In genomic region chr7:150330211-150330885, GRCh38 we compare ENCODE assay signal across 1 cellular context.
TF ChIP-seq lines count a peak whose summit lies in the region.

No MANE protein-coding gene starts in this region.

TF ChIP-seq in GM23338, 12 proteins besides CTCF, POLR2A, EP300 and RAD21 (continued from another document):
- TF ChIP-seq REST (IDR thresholded peaks at IDR 0.05; ENCODE audit: unreplicated experiment) (no peak), CREB1 (CRISPR knock-in tag; IDR thresholded peaks at IDR 0.05; ENCODE audit: low read depth) (no peak), EZH2 (IDR thresholded peaks at IDR 0.05; ENCODE audit: low read depth, unreplicated experiment) (no peak), POLR2AphosphoS5 (IDR thresholded peaks at IDR 0.05; ENCODE audit: low read depth) (no peak), JUNB (IDR thresholded peaks at IDR 0.05; ENCODE audit: unreplicated experiment) (no peak), NANOG (IDR thresholded peaks at IDR 0.05; ENCODE audit: borderline replicate concordance) (no peak), ZNF331 (CRISPR knock-in tag; IDR thresholded peaks at IDR 0.05; ENCODE audit: low read depth) (no peak), EZH2phosphoT487 (IDR thresholded peaks at IDR 0.05; ENCODE audit: unreplicated experiment) (no peak), ETS1 (IDR thresholded peaks at IDR 0.05) (no peak), ZNF114 (CRISPR knock-in tag; IDR thresholded peaks at IDR 0.05) (no peak), ZNF462 (CRISPR knock-in tag; IDR thresholded peaks at IDR 0.05) (no peak)
